Comparison of ENCODE assay signal across 36 cellular contexts in genomic region chr2:28533021-28533420, GRCh38.
"Had no signal": no experiment of that assay in that cellular context is flagged by ENCODE, and none has a peak within 500 bp of the region (broad histone marks: within the 10 kb centered on the region; RNA-seq: fewer than 3 reads in every experiment).

No MANE protein-coding gene starts in this region.

- H3K27ac Mint-ChIP-seq: activated naive CD4-positive, alpha-beta T cell treated with anti-CD3 and anti-CD28 coated beads for 36 hours; activated naive CD4-positive, alpha-beta T cell treated with anti-CD3 and anti-CD28 coated beads, Interleukin-2, amount 10 ng/mL, durations not matched to agents 7 days and 5 days; activated naive CD4-positive, alpha-beta T cell treated with anti-CD3 and anti-CD28 coated beads, Interleukin-2, amount 50 U/mL, for 24 hours; activated naive CD4-positive, alpha-beta T cell treated with anti-CD3 and anti-CD28 coated beads, Interleukin-2, amount 50 U/mL, for 72 hours; activated naive CD8-positive, alpha-beta T cell; activated naive CD8-positive, alpha-beta T cell treated with anti-CD3 and anti-CD28 coated beads for 36 hours; activated naive CD8-positive, alpha-beta T cell treated with anti-CD3 and anti-CD28 coated beads, Interleukin-2, amount 10 ng/mL, durations not matched to agents 7 days and 5 days; activated naive CD8-positive, alpha-beta T cell treated with anti-CD3 and anti-CD28 coated beads, Interleukin-2, amount 50 U/mL, for 24 hours; activated T-cell treated with anti-CD3 and anti-CD28 coated beads, Interleukin-2, amount 50 U/mL, for 72 hours; activated T-helper 1 cell treated with anti-CD3 and anti-CD28 coated beads, Interleukin-12 subunit alpha, Interleukin-12 subunit beta, Interleukin-2, Interleukin-4 antibody, amounts not matched to agents 30 ng/mL and 10 ng/mL and 1 ng/mL, durations not matched to agents 14 hours and 24 hours and 36 hours; activated T-helper 17 cell treated with anti-CD3 and anti-CD28 coated beads, Interleukin-2, amount 50 U/mL, for 72 hours; activated T-helper 2 cell treated with anti-CD3 and anti-CD28 coated beads, Interferon-gamma antibody, Interleukin-2, Interleukin-4, amounts not matched to agents 10 μg/mL and 5 μg/mL and 100 μg/mL, durations not matched to agents 14 hours and 24 hours and 36 hours had no signal

- H3K4me3 ChIP-seq: adrenal gland, ascending aorta, body of pancreas, breast epithelium, cardiac muscle cell had no signal

- ATAC-seq: activated naive CD4-positive, alpha-beta T cell treated with anti-CD3 and anti-CD28 coated beads, Interleukin-2, amount 50 U/mL, for 72 hours; activated naive CD8-positive, alpha-beta T cell treated with anti-CD3 and anti-CD28 coated beads, Interleukin-2, amount 50 U/mL, for 24 hours; activated T-cell treated with anti-CD3 and anti-CD28 coated beads, Interleukin-2, amount 50 U/mL, for 4 hours; activated T-cell treated with anti-CD3 and anti-CD28 coated beads, Interleukin-2, amount 50 U/mL, for 72 hours; activated T-helper 17 cell treated with anti-CD3 and anti-CD28 coated beads, Interleukin-2, amount 50 U/mL, for 72 hours; body of pancreas had no signal

- H3K9me3 Mint-ChIP-seq: activated naive CD4-positive, alpha-beta T cell treated with anti-CD3 and anti-CD28 coated beads for 36 hours; activated naive CD4-positive, alpha-beta T cell treated with anti-CD3 and anti-CD28 coated beads, Interleukin-2, amount 10 ng/mL, durations not matched to agents 7 days and 5 days; activated naive CD4-positive, alpha-beta T cell treated with anti-CD3 and anti-CD28 coated beads, Interleukin-2, amount 50 U/mL, for 24 hours; activated naive CD4-positive, alpha-beta T cell treated with anti-CD3 and anti-CD28 coated beads, Interleukin-2, amount 50 U/mL, for 72 hours; activated naive CD8-positive, alpha-beta T cell treated with anti-CD3 and anti-CD28 coated beads for 36 hours; activated naive CD8-positive, alpha-beta T cell treated with anti-CD3 and anti-CD28 coated beads, Interleukin-2, amount 10 ng/mL, durations not matched to agents 7 days and 5 days; activated naive CD8-positive, alpha-beta T cell treated with anti-CD3 and anti-CD28 coated beads, Interleukin-2, amount 50 U/mL, for 24 hours; activated T-cell treated with anti-CD3 and anti-CD28 coated beads, Interleukin-2, amount 50 U/mL, for 4 hours; activated T-cell treated with anti-CD3 and anti-CD28 coated beads, Interleukin-2, amount 50 U/mL, for 72 hours; activated T-helper 1 cell treated with anti-CD3 and anti-CD28 coated beads, Interleukin-12 subunit alpha, Interleukin-12 subunit beta, Interleukin-2, Interleukin-4 antibody, amounts not matched to agents 30 ng/mL and 10 ng/mL and 1 ng/mL, durations not matched to agents 14 hours and 24 hours and 36 hours; activated T-helper 17 cell treated with anti-CD3 and anti-CD28 coated beads, Interleukin-2, amount 50 U/mL, for 72 hours; activated T-helper 2 cell treated with anti-CD3 and anti-CD28 coated beads, Interferon-gamma antibody, Interleukin-2, Interleukin-4, amounts not matched to agents 10 μg/mL and 5 μg/mL and 100 μg/mL, durations not matched to agents 14 hours and 24 hours and 36 hours; brain; central memory CD8-positive, alpha-beta T cell had no signal

- H3K4me1 ChIP-seq: adrenal gland, ascending aorta, body of pancreas, breast epithelium had no signal

- H3K27me3 Mint-ChIP-seq: activated naive CD8-positive, alpha-beta T cell treated with anti-CD3 and anti-CD28 coated beads for 36 hours had no signal

- H3K27me3 ChIP-seq: adrenal gland, ascending aorta, body of pancreas, brain microvascular endothelial cell, breast epithelium, cardiac muscle cell had no signal

- H3K9me3 ChIP-seq: adrenal gland, ascending aorta, body of pancreas, breast epithelium had no signal

- H3K36me3 ChIP-seq: adrenal gland, ascending aorta, brain microvascular endothelial cell, breast epithelium, cardiac muscle cell had no signal

- H3K27ac ChIP-seq: adrenal gland, ascending aorta, body of pancreas, brain microvascular endothelial cell, breast epithelium, cardiac muscle cell had no signal

- H3K36me3 Mint-ChIP-seq: activated naive CD4-positive, alpha-beta T cell treated with anti-CD3 and anti-CD28 coated beads, Interleukin-2, amount 10 ng/mL, durations not matched to agents 7 days and 5 days; activated naive CD4-positive, alpha-beta T cell treated with anti-CD3 and anti-CD28 coated beads, Interleukin-2, amount 50 U/mL, for 24 hours; activated naive CD4-positive, alpha-beta T cell treated with anti-CD3 and anti-CD28 coated beads, Interleukin-2, amount 50 U/mL, for 72 hours; activated naive CD8-positive, alpha-beta T cell; activated naive CD8-positive, alpha-beta T cell treated with anti-CD3 and anti-CD28 coated beads for 36 hours; activated naive CD8-positive, alpha-beta T cell treated with anti-CD3 and anti-CD28 coated beads, Interleukin-2, amount 10 ng/mL, durations not matched to agents 7 days and 5 days; brain had no signal

- H3K4me1 Mint-ChIP-seq: activated naive CD4-positive, alpha-beta T cell treated with anti-CD3 and anti-CD28 coated beads, Interleukin-2, amount 10 ng/mL, durations not matched to agents 7 days and 5 days; activated naive CD4-positive, alpha-beta T cell treated with anti-CD3 and anti-CD28 coated beads, Interleukin-2, amount 50 U/mL, for 24 hours; activated naive CD8-positive, alpha-beta T cell treated with anti-CD3 and anti-CD28 coated beads for 36 hours; activated naive CD8-positive, alpha-beta T cell treated with anti-CD3 and anti-CD28 coated beads, Interleukin-2, amount 10 ng/mL, durations not matched to agents 7 days and 5 days; activated naive CD8-positive, alpha-beta T cell treated with anti-CD3 and anti-CD28 coated beads, Interleukin-2, amount 50 U/mL, for 24 hours; activated T-helper 17 cell treated with anti-CD3 and anti-CD28 coated beads, Interleukin-2, amount 50 U/mL, for 72 hours; central memory CD8-positive, alpha-beta T cell had no signal

- DNase-seq: activated effector memory CD4-positive, alpha-beta T cell treated with anti-CD3 and anti-CD28 coated beads, Interleukin-2, amount 50 U/mL, for 16 hours; activated effector memory CD4-positive, alpha-beta T cell treated with Interleukin-2 at 50 U/mL for 16 hours; activated gamma-delta T cell; activated gamma-delta T cell treated with Interleukin-2 at 50 U/mL for 16 hours; activated naive CD4-positive, alpha-beta T cell; activated naive CD4-positive, alpha-beta T cell treated with anti-CD3 and anti-CD28 coated beads for 36 hours; activated naive CD4-positive, alpha-beta T cell treated with anti-CD3 and anti-CD28 coated beads, Interleukin-2, amount 10 ng/mL, durations not matched to agents 7 days and 5 days; activated naive CD4-positive, alpha-beta T cell treated with anti-CD3 and anti-CD28 coated beads, Interleukin-2, amount 50 U/mL, for 16 hours; activated naive CD4-positive, alpha-beta T cell treated with Interleukin-2 at 50 U/mL for 16 hours; activated naive CD8-positive, alpha-beta T cell treated with anti-CD3 and anti-CD28 coated beads for 36 hours; activated naive CD8-positive, alpha-beta T cell treated with anti-CD3 and anti-CD28 coated beads, Interleukin-2, amount 10 ng/mL, durations not matched to agents 7 days and 5 days; activated naive CD8-positive, alpha-beta T cell treated with anti-CD3 and anti-CD28 coated beads, Interleukin-2, amount 50 U/mL, for 24 hours; activated T-cell treated with anti-CD3 and anti-CD28 coated beads, Interleukin-2, amount 50 U/mL, for 4 hours; activated T-cell treated with anti-CD3 and anti-CD28 coated beads, Interleukin-2, amount 50 U/mL, for 48 hours; activated T-cell treated with anti-CD3 and anti-CD28 coated beads, Interleukin-2, amount 50 U/mL, for 72 hours; adrenal gland; amniotic stem cell; amygdala; anterior cingulate cortex; aorta; body of pancreas; brain microvascular endothelial cell; caudate nucleus; central memory CD4-positive, alpha-beta T cell; cerebellar nuclear complex had no signal

- H3K4me3 Mint-ChIP-seq: activated naive CD4-positive, alpha-beta T cell treated with anti-CD3 and anti-CD28 coated beads for 36 hours; activated naive CD4-positive, alpha-beta T cell treated with anti-CD3 and anti-CD28 coated beads, Interleukin-2, amount 10 ng/mL, durations not matched to agents 7 days and 5 days; activated naive CD4-positive, alpha-beta T cell treated with anti-CD3 and anti-CD28 coated beads, Interleukin-2, amount 50 U/mL, for 24 hours; activated naive CD8-positive, alpha-beta T cell; activated naive CD8-positive, alpha-beta T cell treated with anti-CD3 and anti-CD28 coated beads for 36 hours; activated naive CD8-positive, alpha-beta T cell treated with anti-CD3 and anti-CD28 coated beads, Interleukin-2, amount 10 ng/mL, durations not matched to agents 7 days and 5 days; activated naive CD8-positive, alpha-beta T cell treated with anti-CD3 and anti-CD28 coated beads, Interleukin-2, amount 50 U/mL, for 24 hours; activated T-cell treated with anti-CD3 and anti-CD28 coated beads, Interleukin-2, amount 50 U/mL, for 4 hours; activated T-cell treated with anti-CD3 and anti-CD28 coated beads, Interleukin-2, amount 50 U/mL, for 72 hours; activated T-helper 1 cell treated with anti-CD3 and anti-CD28 coated beads, Interleukin-12 subunit alpha, Interleukin-12 subunit beta, Interleukin-2, Interleukin-4 antibody, amounts not matched to agents 30 ng/mL and 10 ng/mL and 1 ng/mL, durations not matched to agents 14 hours and 24 hours and 36 hours; activated T-helper 17 cell treated with anti-CD3 and anti-CD28 coated beads, Interleukin-2, amount 50 U/mL, for 72 hours; brain; central memory CD8-positive, alpha-beta T cell had no signal
